8 cellular contexts compared by ENCODE assay signal in genomic region chr13:49584771-49585182, GRCh38. TPM values are rescaled to one million over a fixed set of nuclear protein-coding genes. Genes with fewer than 3 reads are reported as not detected.
DNase-seq lines count a peak whose midpoint lies in the region; ATAC-seq and TF ChIP-seq lines count a peak whose summit lies in the region.

No MANE protein-coding gene starts in this region.

- CTCF ChIA-PET in WTC11 (lab: Charles Lee) (interaction anchor here (1.0 kb wide), 1 partner anchor 22 kb away, joined by 4 read pairs; no protein-coding TSS in a partner anchor), GM10248 (lab: Yijun Ruan, JAX) (interaction anchor here (1.1 to 4.1 kb wide), 2 partner anchors 23 to 34 kb away, joined by 3 to 17 read pairs; no protein-coding TSS in a partner anchor)

- WGBS in trophoblast cell (ENCODE audit: extremely low coverage, insufficient coverage, insufficient read length): no CpG with 5 or more reads among the region's 16 CpGs

- peak overlapping the region; percentile 96 for H4K8ac ChIP-seq in trophoblast cell (ENCODE audit: low read depth, low read length)

- H3K27ac ChIP-seq in trophoblast cell (ENCODE audit: low read depth, low read length): no peak overlapping the region

- H4K12ac ChIP-seq in trophoblast cell (ENCODE audit: low read depth, low read length): no peak overlapping the region

- no peak overlapping the region for H2AK5ac ChIP-seq in trophoblast cell (ENCODE audit: low read length)

- H2BK5ac ChIP-seq in trophoblast cell (ENCODE audit: low read depth, low read length, poor library complexity): no peak overlapping the region

- H2AFZ ChIP-seq in trophoblast cell (ENCODE audit: insufficient read depth, low read length, poor library complexity): peak overlapping the region; percentile 81

- H3K36me3 ChIP-seq in trophoblast cell (ENCODE audit: control insufficient read depth in 1 of 2, insufficient read depth in 2 of 2, low read length in 2 of 2): peaks cover 0 to 6% of the 10 kb centered on the region in 2 experiments

- H3K27me3 Mint-ChIP-seq in WTC11 (ENCODE audit: low read depth): peaks cover 9% of the 10 kb centered on the region

- TF ChIP-seq CTCF in WTC11 (IDR thresholded peaks at IDR 0.05) (no peak), GM10248 (IDR thresholded peaks at IDR 0.05; ENCODE audit: control extremely low read depth, extremely low read depth, low read depth, missing control alignments) (no peak)

- H3K4me3 Mint-ChIP-seq in WTC11: peak overlapping the region; percentile 87

- peak; percentile 10 for DNase-seq in AG08395 (ENCODE audit: low spot score)
- DNase-seq in WTC11 (ENCODE audit: low spot score): no peak
- peak; percentile 60 for DNase-seq in globus pallidus (ENCODE audit: low spot score)
- no peak for DNase-seq in trophoblast cell
- DNase-seq in ecto neural progenitor cell (ENCODE audit: low spot score): no peak
- DNase-seq in GM10248 (ENCODE audit: extremely low spot score): no peak

- H3K4ac ChIP-seq in trophoblast cell (ENCODE audit: low read depth, low read length): peak overlapping the region; percentile 49

- POLR2A ChIA-PET in WTC11 (lab: Charles Lee): interaction anchor here (1.1 kb wide), 1 partner anchor 141 kb away, joined by 3 read pairs; the partner anchor contains the start of genes CAB39L and SETDB2
- POLR2A ChIA-PET in GM10248 (lab: Yijun Ruan, JAX): no interaction called here

- peak overlapping the region; percentile 82 for H3K18ac ChIP-seq in trophoblast cell (ENCODE audit: low read length)

- peak overlapping the region; percentile 97 for H3K4me3 ChIP-seq in trophoblast cell (ENCODE audit: low read depth, low read length)

- H3K9ac ChIP-seq in trophoblast cell (ENCODE audit: low read length): peak overlapping the region; percentile 88

- peak overlapping the region; percentile 91 for H3K27ac Mint-ChIP-seq in WTC11

- peaks cover 6% of the 10 kb centered on the region for H3K79me2 ChIP-seq in trophoblast cell (ENCODE audit: control insufficient read depth, insufficient read depth, low read length, poor library complexity)

- peaks cover 9% of the 10 kb centered on the region for H3K79me1 ChIP-seq in trophoblast cell (ENCODE audit: low read length)

- H2BK120ac ChIP-seq in trophoblast cell (ENCODE audit: insufficient read depth, low read length, poor library complexity): peak overlapping the region; percentile 84

- peak overlapping the region; percentile 85 for H3K14ac ChIP-seq in trophoblast cell (ENCODE audit: low read length)

- no peak overlapping the region for H3K23ac ChIP-seq in trophoblast cell (ENCODE audit: low read length)

- H3K27me3 ChIP-seq in trophoblast cell (ENCODE audit: insufficient read depth, low read length): no peaks in the 10 kb centered on the region

- peaks cover 16% of the 10 kb centered on the region for H3K4me1 Mint-ChIP-seq in WTC11

- H3K4me1 ChIP-seq in trophoblast cell (ENCODE audit: control insufficient read depth in 1 of 2, insufficient read depth in 2 of 2, low read length in 2 of 2): peaks cover 0 to 3% of the 10 kb centered on the region in 2 experiments

- peak overlapping the region; percentile 80 for H3K4me2 ChIP-seq in trophoblast cell (ENCODE audit: low read length)

- peak; percentile 25 for ATAC-seq in GM18873 (IDR thresholded peaks at IDR 0.05; ENCODE audit: low FRiP score, unreplicated experiment)
- ATAC-seq in HG03196 (IDR thresholded peaks at IDR 0.05; ENCODE audit: unreplicated experiment): peak; percentile 14
- ATAC-seq in WTC11: no peak

- peaks cover 3% of the 10 kb centered on the region; the same call in 1 of the 2 replicates for H3K9me3 Mint-ChIP-seq in WTC11

- H4K91ac ChIP-seq in trophoblast cell (ENCODE audit: low read depth, low read length): peak overlapping the region; percentile 81

- peaks cover 9% of the 10 kb centered on the region for H3K36me3 Mint-ChIP-seq in WTC11

- no peak overlapping the region for H2BK12ac ChIP-seq in trophoblast cell (ENCODE audit: low read length)

- H3K9me3 ChIP-seq in trophoblast cell (ENCODE audit: insufficient read depth, low read depth, low read length): no peaks in the 10 kb centered on the region

TF ChIP-seq in WTC11, 78 proteins besides CTCF, POLR2A, EP300 and RAD21 (continues in another document):
- TF ChIP-seq ATF1 (CRISPR knock-in tag; IDR thresholded peaks at IDR 0.05): 0 out of 2 replicates have a peak, but pooled peaks have one; percentile 8
- TF ChIP-seq, protein P1, sequence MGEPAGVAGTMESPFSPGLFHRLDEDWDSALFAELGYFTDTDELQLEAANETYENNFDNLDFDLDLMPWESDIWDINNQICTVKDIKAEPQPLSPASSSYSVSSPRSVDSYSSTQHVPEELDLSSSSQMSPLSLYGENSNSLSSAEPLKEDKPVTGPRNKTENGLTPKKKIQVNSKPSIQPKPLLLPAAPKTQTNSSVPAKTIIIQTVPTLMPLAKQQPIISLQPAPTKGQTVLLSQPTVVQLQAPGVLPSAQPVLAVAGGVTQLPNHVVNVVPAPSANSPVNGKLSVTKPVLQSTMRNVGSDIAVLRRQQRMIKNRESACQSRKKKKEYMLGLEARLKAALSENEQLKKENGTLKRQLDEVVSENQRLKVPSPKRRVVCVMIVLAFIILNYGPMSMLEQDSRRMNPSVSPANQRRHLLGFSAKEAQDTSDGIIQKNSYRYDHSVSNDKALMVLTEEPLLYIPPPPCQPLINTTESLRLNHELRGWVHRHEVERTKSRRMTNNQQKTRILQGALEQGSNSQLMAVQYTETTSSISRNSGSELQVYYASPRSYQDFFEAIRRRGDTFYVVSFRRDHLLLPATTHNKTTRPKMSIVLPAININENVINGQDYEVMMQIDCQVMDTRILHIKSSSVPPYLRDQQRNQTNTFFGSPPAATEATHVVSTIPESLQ (CRISPR knock-in tag; IDR thresholded peaks at IDR 0.05): no peak
- no peak for TF ChIP-seq NFYB (CRISPR knock-in tag; conservative IDR thresholded peaks at IDR 0.05; ENCODE audit: low read depth)
- TF ChIP-seq AR (CRISPR knock-in tag; IDR thresholded peaks at IDR 0.05): no peak
- no peak for TF ChIP-seq ZNF532 (CRISPR knock-in tag; IDR thresholded peaks at IDR 0.05; ENCODE audit: borderline replicate concordance)
- no peak for TF ChIP-seq ZNF317 (CRISPR knock-in tag; IDR thresholded peaks at IDR 0.05; ENCODE audit: borderline replicate concordance, low read depth)
- TF ChIP-seq MXD4 (CRISPR knock-in tag; IDR thresholded peaks at IDR 0.05; ENCODE audit: borderline replicate concordance): no peak
- TF ChIP-seq KAT7 (CRISPR knock-in tag; IDR thresholded peaks at IDR 0.05; ENCODE audit: borderline replicate concordance): no peak

RNA-seq across cellular contexts. Expression of gene RCBTB1, which starts 0.6 kb away (rescaled TPM):
- total RNA-seq in WTC11 (2021): 28.3 to 31.8 TPM (median 31.3 TPM) in 3 replicates
- 7.5 and 7.8 TPM in 2 replicates for polyA plus RNA-seq in trophoblast cell (2013)

RNA-seq across cellular contexts. Expression of gene ARL11, which starts 43.5 kb away (rescaled TPM):
- 0.35 to 0.53 TPM (median 0.41 TPM) in 3 replicates for total RNA-seq in WTC11 (2021)
- 0.10 and 0.12 TPM in 2 replicates for polyA plus RNA-seq in trophoblast cell (2013)

Comparison
In these comparisons a context has a peak if more than half of its experiments do, and no peak if none do; other contexts are left out.
1. DNase-seq: peak in AG08395 (single experiment) and globus pallidus (single experiment); none in WTC11 (single experiment), trophoblast cell (0 of 2), ecto neural progenitor cell (single experiment) and GM10248 (single experiment).